ENCODE assay signal across 8 cellular contexts in the genomic region with DNA sequence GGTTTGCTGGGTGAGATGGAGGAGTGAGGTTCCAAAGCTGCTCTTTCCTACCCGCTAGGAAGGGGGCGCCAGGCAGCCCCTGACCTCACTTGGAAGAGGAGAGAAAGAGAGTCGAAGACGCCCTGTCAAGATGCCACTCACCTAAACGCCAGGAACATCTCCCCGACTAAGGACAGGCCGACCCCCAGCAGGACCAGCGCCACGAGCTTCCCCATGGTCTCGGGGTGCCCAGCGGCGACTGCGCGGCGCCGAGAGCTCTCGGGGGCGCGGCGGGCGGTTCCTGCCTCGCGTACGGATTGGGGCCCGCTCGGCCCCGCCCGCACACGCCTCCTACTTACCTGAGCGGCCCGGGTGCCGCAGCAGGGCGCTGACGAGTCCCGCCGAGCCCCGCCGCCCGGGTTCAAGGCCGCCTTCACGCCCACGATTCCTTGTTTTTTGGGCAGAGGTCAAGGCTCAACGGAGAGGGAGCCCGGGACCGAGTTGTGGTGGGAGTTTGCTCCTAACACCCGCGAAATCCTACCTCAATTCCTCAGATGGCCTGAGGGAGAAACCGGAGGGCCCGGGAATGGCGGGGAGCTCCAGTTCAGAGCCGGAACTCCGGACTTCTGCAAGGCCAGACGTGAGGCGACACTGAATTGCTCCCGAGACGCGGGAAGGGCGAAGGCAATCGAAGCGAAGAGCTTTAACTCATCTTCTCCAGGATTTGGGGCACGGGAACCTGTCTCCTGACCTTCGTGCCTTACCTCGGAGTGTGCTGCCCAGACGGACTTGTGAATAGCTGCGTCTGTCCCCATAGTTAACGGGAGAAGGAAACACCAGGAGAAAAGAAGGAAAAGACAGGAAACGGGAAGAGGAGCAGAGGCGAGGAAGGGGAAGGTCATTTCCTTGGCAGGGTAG. TPM values are rescaled to one million over a fixed set of nuclear protein-coding genes. Genes with fewer than 3 reads are reported as not detected.
DNase-seq lines count a peak whose midpoint lies in the region; ATAC-seq and TF ChIP-seq lines count a peak whose summit lies in the region.

A gene (minus strand): TSS at position 240 of the 897 bp plus-strand sequence. CDS start 25 bp downstream, at position 215.

- H3K79me1 ChIP-seq in H9 (ENCODE audit: insufficient read depth, low read depth, low read length, poor library complexity, severe bottlenecking), result no peaks in the 10 kb centered on the region

- no peak within 1 kb of the TSS for H4K91ac ChIP-seq in H9 (ENCODE audit: insufficient read length, low read depth, low read length)

- H3K4me2 ChIP-seq in H9 (ENCODE audit: insufficient read depth, insufficient read length, low read length), result no peak within 1 kb of the TSS

- no peaks in the 10 kb centered on the region for H3K27me3 Mint-ChIP-seq in H9 (ENCODE audit: low read depth)

- no peak within 1 kb of the TSS for H2BK20ac ChIP-seq in H9 (ENCODE audit: low read depth, low read length, poor library complexity, severe bottlenecking)

- no peaks in the 10 kb centered on the region for H3K23me2 ChIP-seq in H9 (ENCODE audit: insufficient read length, low read depth, low read length, poor library complexity, severe bottlenecking)

- H3K9me3 ChIP-seq in H9 (ENCODE audit: control insufficient read depth, low read depth, low read length) (no peaks in the 10 kb centered on the region), right cardiac atrium (ENCODE audit: control insufficient read depth, low read length) (no peaks in the 10 kb centered on the region)

- no peaks in the 10 kb centered on the region for H3K9me3 Mint-ChIP-seq in H9

- no peak within 1 kb of the TSS for H3K27ac ChIP-seq in C4-2B
- H3K27ac ChIP-seq in H9 (ENCODE audit: insufficient read length, low read depth, low read length), result no peak within 1 kb of the TSS
- peak within 1 kb of the TSS; percentile 18 for H3K27ac ChIP-seq in right cardiac atrium (ENCODE audit: low read length)

- peak within 1 kb of the TSS; percentile 72 for H3K4me3 ChIP-seq in right cardiac atrium (ENCODE audit: low read length)

- TF ChIP-seq CTCF in C4-2B (conservative IDR thresholded peaks at IDR 0.05), result 0 out of 2 replicates have a peak, but pooled peaks have one; percentile 5
- peak; percentile 54; the same call in 2 of the 3 replicates for TF ChIP-seq CTCF in H9 (conservative IDR thresholded peaks at IDR 0.05)

- H2BK12ac ChIP-seq in H9 (ENCODE audit: insufficient read length, low read depth, low read length), result no peak within 1 kb of the TSS

- H2BK15ac ChIP-seq in H9 (ENCODE audit: low read depth, low read length), result no peak within 1 kb of the TSS

- H2AFZ ChIP-seq in H9 (ENCODE audit: low read length), result no peak within 1 kb of the TSS

- no peak within 1 kb of the TSS for H3K56ac ChIP-seq in H9 (ENCODE audit: insufficient read length, low read depth, low read length)

- H3T11ph ChIP-seq in H9 (ENCODE audit: low read length), result no peak within 1 kb of the TSS

- peaks cover 2 to 4% of the 10 kb centered on the region in 2 experiments; a peak in 1 of 4 replicates for H3K4me1 Mint-ChIP-seq in H9

- no peak within 1 kb of the TSS for H4K5ac ChIP-seq in H9 (ENCODE audit: insufficient read length, low read depth, low read length)

- no peaks in the 10 kb centered on the region for H3K27me3 ChIP-seq in H9 (ENCODE audit: insufficient read depth, low read length)
- H3K27me3 ChIP-seq in right cardiac atrium (ENCODE audit: control insufficient read depth, insufficient read depth), result no peaks in the 10 kb centered on the region

- no peak within 1 kb of the TSS for H2AK5ac ChIP-seq in H9 (ENCODE audit: insufficient read length, low read length)

- no peak within 1 kb of the TSS for H3K23ac ChIP-seq in H9 (ENCODE audit: insufficient read length, low read depth, low read length)

- no peak within 1 kb of the TSS for H3K9ac ChIP-seq in H9 (ENCODE audit: extremely low read depth, insufficient read length, low read length)

- DNase-seq in H9, result peak; percentile 66
- peak; percentile 45 to 51 for DNase-seq in activated T-cell treated with anti-CD3 and anti-CD28 coated beads, Interleukin-2, amount 50 U/mL, for 48 hours
- peak; percentile 32 to 64 (median 57) for DNase-seq in right cardiac atrium
- DNase-seq in stimulated activated CD4-positive, alpha-beta T cell treated with anti-CD3 and anti-CD28 coated beads, Interleukin-4, amount 100 ng/mL, for 48 hours (ENCODE audit: low read depth in 2 of 2), result peak; percentile 1 to 2
- DNase-seq in globus pallidus (ENCODE audit: low spot score), result no peak
- no peak for DNase-seq in GM19240 (ENCODE audit: insufficient read length, low spot score)
- DNase-seq in NCI-H128 (lab: John Stamatoyannopoulos, UW; ENCODE audit: unreplicated experiment), result no peak

- no peaks in the 10 kb centered on the region for H3K79me2 ChIP-seq in H9 (ENCODE audit: insufficient read depth, low read length)

- no peak within 1 kb of the TSS for H4K8ac ChIP-seq in H9 (replicated peaks; ENCODE audit: insufficient read length, low read depth, low read length)

- intact Hi-C loops in right cardiac atrium (cut with DNase I), result no loop called here

- peak; percentile 72 to 76 for ATAC-seq in right cardiac atrium

- no peak within 1 kb of the TSS for H3K4me3 Mint-ChIP-seq in H9

- H3K18ac ChIP-seq in H9 (ENCODE audit: insufficient read length, low read depth, low read length), result no peak within 1 kb of the TSS

- no peaks in the 10 kb centered on the region for H3K36me3 Mint-ChIP-seq in H9 (ENCODE audit: insufficient read depth in 1 of 3, low read depth in 3 of 3)

- H2BK5ac ChIP-seq in H9 (ENCODE audit: insufficient read length, low read length), result no peak within 1 kb of the TSS

- no peaks in the 10 kb centered on the region for H4K20me1 ChIP-seq in H9 (ENCODE audit: control insufficient read depth, insufficient read depth, insufficient read length)

- no CpG with 5 or more reads among the region's 68 CpGs for WGBS in H9 (ENCODE audit: extremely low coverage, insufficient read length, low lambda C conversion rate)
- WGBS in right cardiac atrium, result 5% methylated on average over 68 of the region's 68 CpGs

- H3K27ac Mint-ChIP-seq in H9, result no peak within 1 kb of the TSS; a peak in 1 of 7 replicates

- H3K4ac ChIP-seq in H9 (ENCODE audit: low read depth, low read length), result no peak within 1 kb of the TSS

- H2BK120ac ChIP-seq in H9 (ENCODE audit: low read depth, low read length, poor library complexity, severe bottlenecking), result no peak within 1 kb of the TSS

- no peak within 1 kb of the TSS for H3K14ac ChIP-seq in H9 (ENCODE audit: insufficient read depth, low read length)

- H3K4me1 ChIP-seq in H9 (ENCODE audit: insufficient read depth, low read length) (no peaks in the 10 kb centered on the region), right cardiac atrium (ENCODE audit: control insufficient read depth, insufficient read depth, low read length) (peaks cover 3% of the 10 kb centered on the region)

RNA-seq across cellular contexts. Expression of the gene that starts here (rescaled TPM):
- not detected in 2 replicates for total RNA-seq in H9 (2021)
- 1 to 10 TPM; 1.0 to 1.9 (median 1.4) TPM for total RNA-seq in right cardiac atrium
- 1.8 TPM for polyA plus RNA-seq in right cardiac atrium

Comparison
In these comparisons a context has a peak if more than half of its experiments do, and no peak if none do; other contexts are left out.
1. Peak in DNase-seq in H9; RNA of the gene not detected or under 1 TPM.
2. DNase-seq: peak in activated T-cell treated with anti-CD3 and anti-CD28 coated beads, Interleukin-2, amount 50 U/mL, for 48 hours (2 of 2), right cardiac atrium (3 of 3) and stimulated activated CD4-positive, alpha-beta T cell treated with anti-CD3 and anti-CD28 coated beads, Interleukin-4, amount 100 ng/mL, for 48 hours (2 of 2); none in globus pallidus (single experiment), GM19240 (single experiment) and NCI-H128 (single experiment).